ENCODE assay signal across 16 cellular contexts in the genomic region with DNA sequence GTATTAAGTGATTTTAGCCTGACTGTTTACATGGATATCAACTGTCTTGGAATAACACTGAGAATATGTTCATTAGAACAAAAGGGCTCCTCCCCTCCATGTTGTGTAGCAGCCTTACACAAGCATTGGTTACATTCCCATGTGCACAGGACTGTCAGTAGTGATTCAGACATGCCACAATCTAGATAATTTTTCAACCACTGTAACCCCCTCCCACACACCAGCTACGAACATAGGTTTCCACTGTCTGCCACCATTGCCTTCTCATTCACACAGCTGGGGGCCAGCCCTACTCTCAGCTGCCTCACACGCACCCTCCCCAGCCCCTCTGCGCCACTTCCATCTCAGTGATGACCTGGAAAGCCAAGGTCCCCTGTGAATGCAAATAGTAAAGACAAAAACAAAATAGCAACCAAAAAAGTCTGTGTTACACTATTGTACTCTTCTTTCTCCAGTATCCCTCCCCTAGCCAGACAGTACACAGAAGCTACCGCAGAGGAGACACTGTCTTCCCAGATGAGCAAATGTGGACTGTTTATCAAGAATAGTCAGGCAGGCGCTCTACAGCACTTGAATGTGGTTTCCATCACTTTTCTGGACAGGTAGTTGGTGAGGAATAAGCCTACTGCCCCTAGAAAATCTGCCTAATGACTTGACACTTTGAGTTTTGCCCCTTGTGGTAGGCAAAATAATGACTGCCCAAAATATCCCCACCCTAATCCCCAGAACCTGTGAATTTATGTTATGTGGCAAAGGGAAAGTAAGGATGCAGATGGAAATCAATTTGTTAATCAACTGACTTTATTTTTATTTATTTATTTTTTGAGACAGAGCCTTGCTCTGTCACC. TPM values are rescaled to one million over a fixed set of nuclear protein-coding genes. Genes with fewer than 3 reads are reported as not detected.
A peak's percentile ranks its signal among the peaks of the same experiment; 100 is the strongest.
DNase-seq lines count a peak whose midpoint lies in the region; ATAC-seq and TF ChIP-seq lines count a peak whose summit lies in the region.
"Had no signal": no experiment of that assay in that cellular context is flagged by ENCODE, and none has a peak within 500 bp of the region (broad histone marks: within the 10 kb centered on the region; RNA-seq: fewer than 3 reads in every experiment).

No MANE protein-coding gene starts in this region.

- H3K4me3 ChIP-seq in MM.1S (ENCODE audit: low read length) (no peak overlapping the region), epithelial cell of esophagus (ENCODE audit: low read length) (no peak overlapping the region)
- H3K4me3 ChIP-seq: BLaER1 treated with 17β-estradiol and CSF1 and Interleukin-3, amounts not matched to agents 10 nM and 100 nM; esophagus squamous epithelium; SK-N-MC had no signal

- peaks cover 15% of the 10 kb centered on the region for H3K27me3 Mint-ChIP-seq in stimulated activated memory B cell treated with anti-CD40 and anti-IgM and Interleukin-4, amounts not matched to agents 10 μg/mL and 1 μg/mL and 100 μg/mL, for 72 hours

- TF ChIP-seq CTCF in MM.1S (IDR thresholded peaks at IDR 0.05; ENCODE audit: low read length) (peak; percentile 19; the same call in 1 of the 2 replicates), epithelial cell of esophagus (IDR thresholded peaks at IDR 0.05; ENCODE audit: insufficient read depth, low read depth, low read length, missing control alignments) (peak; percentile 2)

- no peak overlapping the region for H3K4me3 Mint-ChIP-seq in stimulated activated memory B cell treated with anti-CD40 and anti-IgM and Interleukin-4, amounts not matched to agents 10 μg/mL and 1 μg/mL and 100 μg/mL, for 72 hours
- H3K4me3 Mint-ChIP-seq: central memory CD8-positive, alpha-beta T cell had no signal

- no peaks in the 10 kb centered on the region for H3K79me2 ChIP-seq in MM.1S (ENCODE audit: low read length)

- H3K36me3 ChIP-seq in MM.1S (replicated peaks; ENCODE audit: insufficient read depth, low read length): no peaks in the 10 kb centered on the region
- H3K36me3 ChIP-seq: BLaER1 treated with 17β-estradiol and CSF1 and Interleukin-3, amounts not matched to agents 10 nM and 100 nM; esophagus squamous epithelium had no signal

- no peak overlapping the region for H3K27ac Mint-ChIP-seq in activated naive CD4-positive, alpha-beta T cell treated with anti-CD3 and anti-CD28 coated beads, Interleukin-2, amount 50 U/mL, for 72 hours
- H3K27ac Mint-ChIP-seq in stimulated activated memory B cell treated with anti-CD40 and anti-IgM and Interleukin-4, amounts not matched to agents 10 μg/mL and 1 μg/mL and 100 μg/mL, for 72 hours: no peak overlapping the region

- ATAC-seq in activated naive CD4-positive, alpha-beta T cell treated with anti-CD3 and anti-CD28 coated beads, Interleukin-2, amount 50 U/mL, for 72 hours: peak; percentile 37 to 46
- ATAC-seq in stimulated activated memory B cell treated with anti-CD40 and anti-IgM and Interleukin-4, amounts not matched to agents 10 μg/mL and 1 μg/mL and 100 μg/mL, for 72 hours: peak; percentile 21
- no peak for ATAC-seq in HG03439 (IDR thresholded peaks at IDR 0.05; ENCODE audit: unreplicated experiment)

- no peak overlapping the region for H3K27ac ChIP-seq in MM.1S (ENCODE audit: low read length)
- H3K27ac ChIP-seq: BLaER1 treated with 17β-estradiol and CSF1 and Interleukin-3, amounts not matched to agents 10 nM and 100 nM; esophagus squamous epithelium; SK-N-MC had no signal

- no peaks in the 10 kb centered on the region for H3K9me3 ChIP-seq in MM.1S (replicated peaks; ENCODE audit: insufficient read depth, low read length)
- H3K9me3 ChIP-seq: BLaER1 treated with 17β-estradiol and CSF1 and Interleukin-3, amounts not matched to agents 10 nM and 100 nM; esophagus squamous epithelium had no signal

- no peaks in the 10 kb centered on the region for H3K9me2 ChIP-seq in MM.1S (replicated peaks; ENCODE audit: insufficient read depth, low read length)

- H3K9ac ChIP-seq in MM.1S (ENCODE audit: low read length): no peak overlapping the region
- H3K9ac ChIP-seq: BLaER1 treated with 17β-estradiol and CSF1 and Interleukin-3, amounts not matched to agents 10 nM and 100 nM had no signal

- no peaks in the 10 kb centered on the region for H3K4me1 Mint-ChIP-seq in stimulated activated memory B cell treated with anti-CD40 and anti-IgM and Interleukin-4, amounts not matched to agents 10 μg/mL and 1 μg/mL and 100 μg/mL, for 72 hours
- H3K4me1 Mint-ChIP-seq: central memory CD8-positive, alpha-beta T cell had no signal

- no peaks in the 10 kb centered on the region for H3F3A ChIP-seq in MM.1S (ENCODE audit: insufficient read depth, low read length)

- no peak overlapping the region for H2AFZ ChIP-seq in MM.1S (ENCODE audit: low read length)

- H3K36me3 Mint-ChIP-seq in activated naive CD4-positive, alpha-beta T cell treated with anti-CD3 and anti-CD28 coated beads, Interleukin-2, amount 50 U/mL, for 72 hours: no peaks in the 10 kb centered on the region
- no peaks in the 10 kb centered on the region for H3K36me3 Mint-ChIP-seq in stimulated activated memory B cell treated with anti-CD40 and anti-IgM and Interleukin-4, amounts not matched to agents 10 μg/mL and 1 μg/mL and 100 μg/mL, for 72 hours

- no peaks in the 10 kb centered on the region for H3K4me1 ChIP-seq in MM.1S (ENCODE audit: low read length)
- H3K4me1 ChIP-seq: BLaER1 treated with 17β-estradiol and CSF1 and Interleukin-3, amounts not matched to agents 10 nM and 100 nM had no signal

- no peak overlapping the region for H3K4me2 ChIP-seq in MM.1S (ENCODE audit: low read depth, low read length)
- H3K4me2 ChIP-seq: BLaER1 treated with 17β-estradiol and CSF1 and Interleukin-3, amounts not matched to agents 10 nM and 100 nM had no signal

- H4K20me1 ChIP-seq in MM.1S (ENCODE audit: insufficient read depth, low read length): no peaks in the 10 kb centered on the region
- H4K20me1 ChIP-seq: BLaER1 treated with 17β-estradiol and CSF1 and Interleukin-3, amounts not matched to agents 10 nM and 100 nM had no signal

- no peak for DNase-seq in activated naive CD4-positive, alpha-beta T cell treated with anti-CD3 and anti-CD28 coated beads, Interleukin-2, amount 50 U/mL, for 72 hours (ENCODE audit: low spot score in 2 of 2)
- no peak for DNase-seq in activated naive CD4-positive, alpha-beta T cell (lab: John Stamatoyannopoulos, UW)
- DNase-seq in MM.1S: no peak
- no peak for DNase-seq in epithelial cell of esophagus (ENCODE audit: low read depth)
- DNase-seq in activated effector memory CD4-positive, alpha-beta T cell treated with anti-CD3 and anti-CD28 coated beads, Interleukin-2, amount 50 U/mL, for 16 hours: no peak
- DNase-seq in effector CD8-positive, alpha-beta T cell (lab: John Stamatoyannopoulos, UW): no peak
- DNase-seq: activated naive CD4-positive, alpha-beta T cell treated with Interleukin-2 at 50 U/mL for 16 hours; esophagus squamous epithelium; IMR-90; NCI-H1694; posterior cingulate gyrus had no signal

- no peaks in the 10 kb centered on the region for H3K9me3 Mint-ChIP-seq in activated naive CD4-positive, alpha-beta T cell treated with anti-CD3 and anti-CD28 coated beads, Interleukin-2, amount 50 U/mL, for 72 hours
- H3K9me3 Mint-ChIP-seq in stimulated activated memory B cell treated with anti-CD40 and anti-IgM and Interleukin-4, amounts not matched to agents 10 μg/mL and 1 μg/mL and 100 μg/mL, for 72 hours: peaks cover 3% of the 10 kb centered on the region
- H3K9me3 Mint-ChIP-seq: central memory CD8-positive, alpha-beta T cell had no signal

- H3K27me3 ChIP-seq in MM.1S (replicated peaks; ENCODE audit: insufficient read depth, low read length): no peaks in the 10 kb centered on the region
- H3K27me3 ChIP-seq: BLaER1 treated with 17β-estradiol and CSF1 and Interleukin-3, amounts not matched to agents 10 nM and 100 nM; esophagus squamous epithelium had no signal

RNA-seq across cellular contexts. Expression of a gene that starts 27.9 kb away (rescaled TPM):
- 100 to 1,000 TPM; 344 to 378 TPM for total RNA-seq in activated naive CD4-positive, alpha-beta T cell treated with anti-CD3 and anti-CD28 coated beads, Interleukin-2, amount 50 U/mL, for 72 hours

RNA-seq across cellular contexts. Expression of a gene that starts 32.7 kb away (rescaled TPM):
- not detected for total RNA-seq in activated naive CD4-positive, alpha-beta T cell treated with anti-CD3 and anti-CD28 coated beads, Interleukin-2, amount 50 U/mL, for 72 hours
- total RNA-seq: IMR-90 had no signal

RNA-seq across cellular contexts. Expression of a gene that starts 49.3 kb away (rescaled TPM):
- total RNA-seq in activated naive CD4-positive, alpha-beta T cell treated with anti-CD3 and anti-CD28 coated beads, Interleukin-2, amount 50 U/mL, for 72 hours: not detected
- total RNA-seq: esophagus squamous epithelium, IMR-90 had no signal
